8 cellular contexts compared by ENCODE assay signal in the genomic region with DNA sequence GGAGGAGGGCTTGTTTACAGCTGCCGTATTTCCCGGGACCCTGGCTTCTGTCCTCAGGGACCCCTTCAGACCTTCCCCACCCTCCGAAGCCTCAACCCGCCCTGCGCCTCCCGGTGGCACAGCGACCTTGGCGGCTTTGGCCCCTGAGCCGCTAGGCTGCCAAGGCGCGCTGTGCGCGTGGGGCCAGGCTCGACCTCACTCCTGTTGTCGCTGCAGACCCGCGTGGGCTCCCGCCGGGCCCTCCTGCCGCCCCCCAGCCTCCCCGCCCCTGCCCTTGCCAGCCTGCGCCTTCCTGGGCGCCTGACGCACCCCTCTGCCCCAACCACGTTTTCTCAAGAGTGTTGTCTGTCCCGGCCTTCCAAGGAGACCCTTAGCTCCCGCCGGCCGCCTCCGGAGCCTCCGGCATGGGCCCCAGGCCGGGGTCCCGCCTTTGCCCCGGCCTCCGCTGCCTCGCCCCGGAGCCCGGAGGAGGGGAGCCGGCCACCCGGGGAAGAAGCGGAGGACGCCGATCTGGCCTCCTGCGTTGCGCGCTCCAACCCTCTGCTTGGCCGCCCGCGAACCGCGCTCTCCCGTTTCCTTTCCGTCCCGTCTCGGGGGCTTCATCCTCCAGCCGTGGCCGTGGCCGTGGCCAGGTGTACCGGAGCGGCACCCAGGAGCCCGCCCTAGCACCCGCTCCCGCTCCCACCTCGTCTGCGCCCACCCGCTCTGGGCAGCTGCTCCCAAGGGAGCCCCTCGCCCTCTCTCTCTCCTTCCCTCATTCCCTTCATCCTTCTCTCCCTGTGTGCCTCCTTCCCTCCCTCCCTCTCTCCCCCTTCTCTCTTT. TPM values are rescaled to one million over a fixed set of nuclear protein-coding genes. Genes with fewer than 3 reads are reported as not detected.
DNase-seq lines count a peak whose midpoint lies in the region; ATAC-seq and TF ChIP-seq lines count a peak whose summit lies in the region.

No MANE protein-coding gene starts in this region.

- H3K27ac ChIP-seq in colonic mucosa = no peak overlapping the region
- H3K27ac ChIP-seq in mesendoderm (ENCODE audit: low read depth, low read length) = no peak overlapping the region
- H3K27ac ChIP-seq in subcutaneous abdominal adipose tissue (ENCODE audit: low read depth, low read length) = no peak overlapping the region

- H2BK5ac ChIP-seq in mesendoderm (ENCODE audit: low read length) = no peak overlapping the region

- H2AK5ac ChIP-seq in mesendoderm (ENCODE audit: low read length) = no peak overlapping the region

- no peaks in the 10 kb centered on the region for H3K36me3 ChIP-seq in colonic mucosa
- H3K36me3 ChIP-seq in mesendoderm (ENCODE audit: control insufficient read depth, insufficient read depth, low read length) = no peaks in the 10 kb centered on the region
- H3K36me3 ChIP-seq in subcutaneous abdominal adipose tissue (ENCODE audit: control insufficient read depth in 5 of 5, insufficient read depth in 5 of 5, low read length in 5 of 5) = no peaks in the 10 kb centered on the region

- CTCF ChIA-PET in T-cell (lab: Charles Lee) = interaction anchor here (0.6 to 1.0 kb wide), 2 partner anchors 10 to 13 kb away, joined by 3 read pairs; no protein-coding TSS in a partner anchor

- H3K36me3 Mint-ChIP-seq in T-cell = peaks cover 23% of the 10 kb centered on the region

- DNase-seq in EL (peak; percentile 30), T-cell (peak in 19 of 34 experiments; percentile 9 to 42 (median 20)), colonic mucosa (no peak), mesendoderm (peak; percentile 30), NCI-H1930 (lab: John Stamatoyannopoulos, UW) (no peak), foreskin melanocyte (no peak)

- no peaks in the 10 kb centered on the region for H3K9me3 Mint-ChIP-seq in T-cell

- H3K27me3 ChIP-seq in colonic mucosa = no peaks in the 10 kb centered on the region
- peaks cover 10% of the 10 kb centered on the region for H3K27me3 ChIP-seq in mesendoderm (ENCODE audit: insufficient read depth, low read length, poor library complexity)
- H3K27me3 ChIP-seq in subcutaneous abdominal adipose tissue (ENCODE audit: control insufficient read depth in 5 of 5, insufficient read depth in 4 of 5, low read length in 5 of 5) = peaks cover 0 to 14% (median 5%) of the 10 kb centered on the region in 5 donors

- peaks cover 5% of the 10 kb centered on the region for H3K4me1 ChIP-seq in colonic mucosa
- H3K4me1 ChIP-seq in mesendoderm (ENCODE audit: control insufficient read depth, low read depth, low read length) = peaks cover 4% of the 10 kb centered on the region
- H3K4me1 ChIP-seq in subcutaneous abdominal adipose tissue (ENCODE audit: control insufficient read depth in 5 of 5, insufficient read depth in 5 of 5, low read length in 5 of 5) = peaks cover 0 to 16% (median 12%) of the 10 kb centered on the region in 5 donors

- peak overlapping the region; percentile 80 for H3K23ac ChIP-seq in mesendoderm (ENCODE audit: low read length)

- H3K9ac ChIP-seq in colonic mucosa (ENCODE audit: low read depth in 2 of 2, low read length in 2 of 2) = peak overlapping the region; percentile 41 to 54
- peak overlapping the region; percentile 68 for H3K9ac ChIP-seq in mesendoderm (ENCODE audit: low read length)
- H3K9ac ChIP-seq in subcutaneous abdominal adipose tissue (ENCODE audit: low read length in 5 of 5) = peak overlapping the region in 3 of 5 donors; percentile 44 to 73 (median 58)

- H2BK120ac ChIP-seq in mesendoderm (ENCODE audit: low read depth, low read length) = no peak overlapping the region

- peak overlapping the region; percentile 89 for H3K18ac ChIP-seq in mesendoderm (ENCODE audit: low read length)

- peaks cover 0 to 6% of the 10 kb centered on the region in 2 donors for H3K27me3 Mint-ChIP-seq in T-cell

- H3K79me2 ChIP-seq in mesendoderm (ENCODE audit: control insufficient read depth, insufficient read depth, low read length) = no peaks in the 10 kb centered on the region

- H2BK15ac ChIP-seq in mesendoderm (replicated peaks; ENCODE audit: low read depth) = no peak overlapping the region

- H3K9me3 ChIP-seq in colonic mucosa (no peaks in the 10 kb centered on the region), subcutaneous abdominal adipose tissue (ENCODE audit: control insufficient read depth in 5 of 5, low read length in 5 of 5) (no peaks in the 10 kb centered on the region)

- intact Hi-C loops in colonic mucosa (cut with DNase I) = no loop called here

- H3K4ac ChIP-seq in mesendoderm (ENCODE audit: low read depth, low read length) = no peak overlapping the region

- POLR2A ChIA-PET in T-cell (lab: Charles Lee) = no interaction called here

- peak overlapping the region; percentile 65 to 76 (median 70) for H3K4me3 Mint-ChIP-seq in T-cell

- H4K5ac ChIP-seq in mesendoderm (ENCODE audit: low read length) = no peak overlapping the region

- no peak for TF ChIP-seq CTCF in colonic mucosa (IDR thresholded peaks at IDR 0.05)

- H3K4me2 ChIP-seq in mesendoderm (ENCODE audit: low read length) = peak overlapping the region; percentile 89

- H3K56ac ChIP-seq in mesendoderm (ENCODE audit: low read length) = peak overlapping the region; percentile 83

- H3K27ac Mint-ChIP-seq in T-cell = no peak overlapping the region

- H4K8ac ChIP-seq in mesendoderm (ENCODE audit: low read depth, low read length) = no peak overlapping the region

- H3K4me1 Mint-ChIP-seq in T-cell = peaks cover 33 to 44% (median 39%) of the 10 kb centered on the region in 3 donors

- ATAC-seq in T-cell (replicated peaks in 1 of 4) (peak; percentile 69 to 74 (median 72)), HG02763 (IDR thresholded peaks at IDR 0.05; ENCODE audit: unreplicated experiment) (no peak)

- H3K4me3 ChIP-seq in colonic mucosa = peak overlapping the region; percentile 42
- H3K4me3 ChIP-seq in mesendoderm (ENCODE audit: low read length) = peak overlapping the region; percentile 46
- H3K4me3 ChIP-seq in subcutaneous abdominal adipose tissue (ENCODE audit: low read depth in 1 of 5, low read length in 5 of 5) = peak overlapping the region in 4 of 5 donors; percentile 60 to 67 (median 63)

- WGBS in mesendoderm (ENCODE audit: extremely low coverage, insufficient coverage, low lambda C conversion rate) = no CpG with 5 or more reads among the region's 67 CpGs

- H3K79me1 ChIP-seq in mesendoderm (ENCODE audit: low read length) = no peaks in the 10 kb centered on the region

RNA-seq across cellular contexts. Expression of gene PPP2R5C, which starts 19.9 kb away (rescaled TPM):
- total RNA-seq in T-cell = 100 to 1,000 TPM; 435 to 627 (median 489) TPM
- total RNA-seq in colonic mucosa = 100 to 1,000 TPM; 146 to 153 TPM
- 159 TPM for polyA plus RNA-seq in mesendoderm (2013, experiment 1 of 2)
- 160 TPM for polyA plus RNA-seq in mesendoderm (2013, experiment 2 of 2)

Comparison
In these comparisons a context has a peak if more than half of its experiments do, and no peak if none do; other contexts are left out.
1. DNase-seq: peak in EL (single experiment), T-cell (19 of 34) and mesendoderm (single experiment); none in colonic mucosa (single experiment), NCI-H1930 (0 of 2) and foreskin melanocyte (single experiment).
2. Peak in every context shown above with its lines, with median percentiles within 50 percentile points of each other: H3K4me3 ChIP-seq and H3K9ac ChIP-seq.